9 cellular contexts compared by ENCODE assay signal in the genomic region with DNA sequence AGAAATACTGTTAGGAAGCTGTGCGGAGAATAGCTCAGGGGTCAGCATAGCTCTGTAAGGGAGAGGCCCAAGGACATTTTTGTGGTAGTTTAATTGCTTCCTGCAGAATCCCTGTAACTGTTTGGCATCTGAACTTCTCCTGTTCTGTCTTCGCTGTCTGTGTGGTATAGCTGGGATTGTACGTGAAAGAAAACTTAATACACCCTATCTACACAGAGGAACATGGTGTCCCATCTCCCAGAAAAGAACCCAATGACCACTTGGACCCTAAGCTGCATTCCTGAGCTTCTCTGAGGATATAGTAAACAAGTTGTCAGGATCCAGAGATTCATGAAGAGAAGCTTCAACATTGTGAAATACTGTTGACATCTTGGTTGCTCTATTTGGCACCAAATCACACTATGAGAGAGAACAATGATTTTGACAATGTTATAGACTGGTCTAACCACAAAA.
DNase-seq lines count a peak whose midpoint lies in the region; ATAC-seq and TF ChIP-seq lines count a peak whose summit lies in the region.
"Had no signal": no experiment of that assay in that cellular context is flagged by ENCODE, and none has a peak within 500 bp of the region (broad histone marks: within the 10 kb centered on the region; RNA-seq: fewer than 3 reads in every experiment).

No MANE protein-coding gene starts in this region.

- peak overlapping the region; percentile 6; the same call in 1 of the 2 replicates for H3K14ac ChIP-seq in IMR-90 (replicated peaks; ENCODE audit: low read depth, low read length)

- no peak overlapping the region for H2AK5ac ChIP-seq in IMR-90 (ENCODE audit: low read depth, low read length)

- POLR2A ChIA-PET in IMR-90 (lab: Charles Lee; ENCODE audit: unreplicated experiment) = interaction anchor here (0.7 kb wide), 1 partner anchor 67 kb away, joined by 5 read pairs; no protein-coding TSS in a partner anchor
- POLR2A ChIA-PET in activated CD8-positive, alpha-beta T cell treated with anti-CD3 and anti-CD28 coated beads for 36 hours (lab: Charles Lee) = interaction anchor here (0.9 to 5.3 kb wide), 4 partner anchors 21 to 486 kb away, joined by 3 to 28 read pairs (median 4); no protein-coding TSS in a partner anchor

- no TSS peak for BruUV-seq in IMR-90 (replicated peaks; lab: Mats Ljungman, UMichigan)

- H3K4ac ChIP-seq in IMR-90 (ENCODE audit: low read depth, low read length) = peak overlapping the region; percentile 3; the same call in 1 of the 2 replicates

- peaks cover 3% of the 10 kb centered on the region; the same call in 1 of the 2 replicates for H4K20me1 ChIP-seq in IMR-90 (ENCODE audit: insufficient read depth, low read length)

- H3K9me3 ChIP-seq in IMR-90 (ENCODE audit: control insufficient read depth, insufficient read depth, low read length) = no peaks in the 10 kb centered on the region
- no peaks in the 10 kb centered on the region for H3K9me3 ChIP-seq in breast epithelium
- H3K9me3 ChIP-seq: ovary had no signal

- DNase-seq in AG08395 (ENCODE audit: low spot score) (peak; percentile 83), IMR-90 (peak; percentile 61), breast epithelium (ENCODE audit: low spot score in 2 of 2) (peak in 1 of 2 donors; percentile 49), myocyte (ENCODE audit: low read depth) (peak; percentile 90), SKM-1 treated with dmso at 0.1 percent for 144 hours (lab: John Stamatoyannopoulos, UW; ENCODE audit: unreplicated experiment) (no peak)
- no peak for DNase-seq in activated T-cell treated with anti-CD3 and anti-CD28 coated beads, Interleukin-2, amount 50 U/mL, for 48 hours
- no peak for DNase-seq in activated CD8-positive, alpha-beta T cell treated with anti-CD3 and anti-CD28 coated beads for 36 hours

- H4K8ac ChIP-seq in IMR-90 (ENCODE audit: low read depth in 2 of 2, low read length in 2 of 2) = no peak overlapping the region

- no peak for TF ChIP-seq CTCF in IMR-90 (conservative IDR thresholded peaks at IDR 0.05; ENCODE audit: low read depth, low read length)
- TF ChIP-seq CTCF in breast epithelium (IDR thresholded peaks at IDR 0.05) = no peak
- no peak for TF ChIP-seq CTCF in activated CD8-positive, alpha-beta T cell treated with anti-CD3 and anti-CD28 coated beads for 36 hours (IDR thresholded peaks at IDR 0.05)

- peak overlapping the region; percentile 5; the same call in 1 of the 3 replicates for H2BK15ac ChIP-seq in IMR-90 (ENCODE audit: low read depth, low read length)

- H2BK120ac ChIP-seq in IMR-90 (ENCODE audit: low read depth, low read length) = peak overlapping the region; percentile 17; the same call in 1 of the 2 replicates

- intact Hi-C loops in IMR-90 (cut with micrococcal nuclease) = no loop called here
- intact Hi-C loops in breast epithelium (cut with DNase I; ENCODE audit: low total_unique reads) = no loop called here
- intact Hi-C loops in activated CD8-positive, alpha-beta T cell treated with anti-CD3 and anti-CD28 coated beads for 36 hours (cut with micrococcal nuclease) = no loop called here

- peak overlapping the region; percentile 14; the same call in 1 of the 2 replicates for H3K23ac ChIP-seq in IMR-90 (ENCODE audit: low read depth, low read length)

- H2BK20ac ChIP-seq in IMR-90 (ENCODE audit: low read depth, low read length) = peak overlapping the region; percentile 20; the same call in 1 of the 2 replicates

- H3K4me1 ChIP-seq in IMR-90 (ENCODE audit: control insufficient read depth, insufficient read depth, low read length) (peaks cover 14% of the 10 kb centered on the region), breast epithelium (peaks cover 0 to 12% of the 10 kb centered on the region in 2 donors)

- WGBS in IMR-90 (ENCODE audit: extremely low coverage in 2 of 2, insufficient read length in 1 of 2), 2 experiments = no CpG with 5 or more reads among the region's 3 CpGs

- peak overlapping the region; percentile 38 for H3K18ac ChIP-seq in IMR-90 (ENCODE audit: low read depth, low read length)

- H2AFZ ChIP-seq in IMR-90 (replicated peaks; ENCODE audit: low read length, poor library complexity) = no peak overlapping the region

- TF ChIP-seq POLR2A in IMR-90 (IDR thresholded peaks at IDR 0.05; ENCODE audit: low read depth, low read length) (no peak), breast epithelium (IDR thresholded peaks at IDR 0.05) (no peak)

- H3K9me1 ChIP-seq in IMR-90 (ENCODE audit: insufficient read depth, low read length) = peaks cover 13% of the 10 kb centered on the region

- ATAC-seq in IMR-90 (ENCODE audit: low read depth) (peak; percentile 33), GM18909 (IDR thresholded peaks at IDR 0.05; ENCODE audit: poor library complexity, unreplicated experiment) (no peak)
- no peak for ATAC-seq in activated CD8-positive, alpha-beta T cell treated with anti-CD3 and anti-CD28 coated beads for 36 hours

- no peak overlapping the region for H2AK9ac ChIP-seq in IMR-90 (replicated peaks; ENCODE audit: low read depth, low read length, poor library complexity)

- peak overlapping the region; percentile 44; the same call in 1 of the 2 replicates for H3K4me2 ChIP-seq in IMR-90 (ENCODE audit: low read depth, low read length)

- no peaks in the 10 kb centered on the region for H3K36me3 Mint-ChIP-seq in activated CD8-positive, alpha-beta T cell treated with anti-CD3 and anti-CD28 coated beads for 36 hours (ENCODE audit: low read depth)

- in situ Hi-C loops in IMR-90 (cut with MboI; ENCODE audit: low sequenced_read_pairs) = no loop called here

- H4K91ac ChIP-seq in IMR-90 (ENCODE audit: insufficient read depth, low read depth, low read length) = no peak overlapping the region

- H3K27ac ChIP-seq in IMR-90 (ENCODE audit: insufficient read depth, low read length) = no peak overlapping the region
- peak overlapping the region; percentile 49 to 50 for H3K27ac ChIP-seq in breast epithelium
- H3K27ac ChIP-seq: ovary had no signal

- H3K27ac Mint-ChIP-seq in activated CD8-positive, alpha-beta T cell treated with anti-CD3 and anti-CD28 coated beads for 36 hours = no peak overlapping the region

- H3K79me1 ChIP-seq in IMR-90 (ENCODE audit: low read depth in 1 of 2, low read length in 2 of 2) = no peaks in the 10 kb centered on the region

- dilution Hi-C loops in IMR-90 (cut with HindIII; ENCODE audit: low sequenced_read_pairs, unreplicated experiment) = no loop called here

- H3K27me3 ChIP-seq in IMR-90 (ENCODE audit: control insufficient read depth, insufficient read depth, low read length) (no peaks in the 10 kb centered on the region), breast epithelium (no peaks in the 10 kb centered on the region)
- H3K27me3 ChIP-seq: ovary had no signal

- H3K56ac ChIP-seq in IMR-90 (ENCODE audit: extremely low read depth, insufficient read depth, low read length) = no peak overlapping the region

- H3K9ac ChIP-seq in IMR-90 (ENCODE audit: low read depth, low read length) = no peak overlapping the region

- peak overlapping the region; percentile 12; the same call in 1 of the 2 replicates for H4K5ac ChIP-seq in IMR-90 (ENCODE audit: low read depth, low read length)

- no peak overlapping the region for H3K4me3 Mint-ChIP-seq in activated CD8-positive, alpha-beta T cell treated with anti-CD3 and anti-CD28 coated beads for 36 hours

- no peaks in the 10 kb centered on the region for H3K27me3 Mint-ChIP-seq in activated CD8-positive, alpha-beta T cell treated with anti-CD3 and anti-CD28 coated beads for 36 hours

- H3K9me3 Mint-ChIP-seq in activated CD8-positive, alpha-beta T cell treated with anti-CD3 and anti-CD28 coated beads for 36 hours = peaks cover 7% of the 10 kb centered on the region

- H2BK5ac ChIP-seq in IMR-90 (ENCODE audit: low read depth, low read length, poor library complexity, severe bottlenecking) = peak overlapping the region; percentile 9

- TF ChIP-seq RAD21 in IMR-90 (IDR thresholded peaks at IDR 0.05; ENCODE audit: low read length) = no peak

- H3K36me3 ChIP-seq in IMR-90 (ENCODE audit: control insufficient read depth, insufficient read depth, low read length) (no peaks in the 10 kb centered on the region), breast epithelium (no peaks in the 10 kb centered on the region)
- H3K36me3 ChIP-seq: ovary had no signal

- no peak overlapping the region for H3K4me3 ChIP-seq in IMR-90 (ENCODE audit: insufficient read depth, low read depth, low read length)
- no peak overlapping the region for H3K4me3 ChIP-seq in breast epithelium
- H3K4me3 ChIP-seq: ovary had no signal

- peaks cover 61% of the 10 kb centered on the region for H3K4me1 Mint-ChIP-seq in activated CD8-positive, alpha-beta T cell treated with anti-CD3 and anti-CD28 coated beads for 36 hours (ENCODE audit: low read depth)

- CTCF ChIA-PET in IMR-90 (lab: Yijun Ruan, JAX) = interaction anchor here (0.8 to 0.9 kb wide), 2 partner anchors 23 to 287 kb away, joined by 3 read pairs; no protein-coding TSS in a partner anchor
- CTCF ChIA-PET in activated CD8-positive, alpha-beta T cell treated with anti-CD3 and anti-CD28 coated beads for 36 hours (lab: Charles Lee) = interaction anchor here (0.6 to 1.8 kb wide), 7 partner anchors 10 to 287 kb away, joined by 3 to 6 read pairs (median 4); no protein-coding TSS in a partner anchor

TF ChIP-seq in IMR-90, 13 proteins besides CTCF, POLR2A, EP300 and RAD21:
- TF ChIP-seq MAZ (IDR thresholded peaks at IDR 0.05; ENCODE audit: borderline replicate concordance, low read depth, low read length) (no peak), CEBPB (IDR thresholded peaks at IDR 0.05; ENCODE audit: low read depth, low read length) (peak; percentile 74), FOS (IDR thresholded peaks at IDR 0.05; ENCODE audit: low read depth, low read length) (no peak)

Comparison
In these comparisons a context has a peak if more than half of its experiments do, and no peak if none do; other contexts are left out.
1. DNase-seq: peak in AG08395 (single experiment), IMR-90 (single experiment) and myocyte (single experiment); none in activated T-cell treated with anti-CD3 and anti-CD28 coated beads, Interleukin-2, amount 50 U/mL, for 48 hours (0 of 2), activated CD8-positive, alpha-beta T cell treated with anti-CD3 and anti-CD28 coated beads for 36 hours (single experiment) and SKM-1 treated with dmso at 0.1 percent for 144 hours (single experiment).